In the genomic region with DNA sequence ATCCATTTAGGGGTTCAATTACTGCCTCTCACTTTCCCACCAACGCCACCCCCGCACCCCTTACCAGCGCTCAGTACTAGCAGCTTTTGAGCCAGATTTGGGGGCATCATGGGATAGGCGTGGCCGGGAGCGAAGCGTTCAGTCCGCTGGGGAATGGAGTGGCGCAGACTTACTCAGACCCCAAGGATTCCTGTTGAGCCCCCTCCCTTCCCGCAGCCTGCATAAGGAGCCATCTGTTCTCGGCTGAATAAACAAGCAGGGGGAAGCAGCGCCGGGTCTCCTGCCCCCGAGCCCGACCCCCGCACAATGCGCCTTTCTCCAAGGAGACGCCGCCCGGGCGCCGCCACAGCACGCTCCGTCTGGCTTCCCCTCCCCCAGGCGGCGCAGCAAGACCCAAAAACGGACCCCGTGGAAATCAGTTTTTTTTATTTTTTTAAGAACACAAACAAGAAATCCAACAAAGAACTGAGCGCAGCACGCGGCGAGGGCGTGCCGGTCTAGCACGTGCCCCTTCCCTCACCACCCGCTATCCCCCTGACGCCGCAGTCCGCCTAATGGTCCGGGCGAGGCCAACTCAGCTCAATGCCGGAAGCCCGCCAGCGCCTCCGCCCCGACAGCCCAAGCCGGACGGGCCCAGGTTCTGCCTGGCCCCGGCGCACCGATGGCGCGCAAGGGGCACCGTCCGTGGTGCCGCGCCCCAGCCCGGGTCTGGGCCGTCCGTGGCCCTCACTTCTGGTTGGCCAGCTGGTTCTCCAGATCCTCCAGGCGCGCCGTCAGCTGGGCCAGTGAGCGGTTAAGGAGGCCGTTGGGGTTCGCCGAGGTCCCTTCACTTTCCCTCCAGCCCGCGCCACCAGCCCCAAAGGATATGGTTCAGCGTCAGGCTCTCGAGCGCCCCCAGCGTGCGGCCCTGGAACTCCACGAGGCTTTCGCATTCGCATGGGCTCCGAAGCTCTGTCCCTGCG, we compare ENCODE assay signal across 1 cellular context.
TF ChIP-seq lines count a peak whose summit lies in the region.

No MANE protein-coding gene starts in this region.

TF ChIP-seq in WTC11, 78 proteins besides CTCF, POLR2A, EP300 and RAD21 (continued from another document and continues in another):
- TF ChIP-seq, protein P1, sequence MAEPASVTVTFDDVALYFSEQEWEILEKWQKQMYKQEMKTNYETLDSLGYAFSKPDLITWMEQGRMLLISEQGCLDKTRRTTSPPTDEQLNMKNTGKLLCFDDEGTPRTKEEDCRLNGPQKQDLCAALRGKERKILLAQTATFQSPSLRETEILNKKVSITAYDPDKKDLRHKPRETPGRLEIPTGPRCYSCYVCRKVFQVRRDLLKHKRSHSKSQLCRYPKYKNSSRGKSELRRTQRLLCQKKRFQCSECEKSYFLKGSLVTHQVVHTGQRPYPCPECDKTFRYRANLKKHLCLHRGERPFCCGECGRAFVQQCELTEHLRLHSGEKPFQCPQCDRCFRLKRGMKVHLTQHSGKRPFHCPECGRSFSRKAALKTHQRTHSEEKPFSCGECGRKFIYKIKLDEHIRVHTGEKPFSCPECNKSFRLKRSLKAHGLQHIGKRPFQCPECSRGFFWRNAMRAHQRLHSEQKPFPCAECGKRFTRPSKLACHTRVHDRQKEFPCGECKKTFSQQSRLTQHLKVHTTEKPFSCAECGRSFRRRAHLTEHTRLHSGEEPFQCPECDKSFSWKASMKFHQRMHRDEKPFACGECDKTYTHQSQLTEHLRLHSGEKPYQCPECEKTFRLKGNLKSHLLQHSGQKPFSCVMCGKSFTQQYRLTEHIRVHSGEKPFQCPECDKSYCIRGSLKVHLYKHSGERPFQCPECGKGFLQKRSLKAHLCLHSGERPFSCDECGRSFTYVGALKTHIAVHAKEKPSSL (CRISPR knock-in tag; conservative IDR thresholded peaks at IDR 0.05): no peak
- TF ChIP-seq FOXK1 (CRISPR knock-in tag; IDR thresholded peaks at IDR 0.05): peak; percentile 68
- TF ChIP-seq ETV6 (CRISPR knock-in tag; IDR thresholded peaks at IDR 0.05): peak; percentile 92
- TF ChIP-seq, protein P2, sequence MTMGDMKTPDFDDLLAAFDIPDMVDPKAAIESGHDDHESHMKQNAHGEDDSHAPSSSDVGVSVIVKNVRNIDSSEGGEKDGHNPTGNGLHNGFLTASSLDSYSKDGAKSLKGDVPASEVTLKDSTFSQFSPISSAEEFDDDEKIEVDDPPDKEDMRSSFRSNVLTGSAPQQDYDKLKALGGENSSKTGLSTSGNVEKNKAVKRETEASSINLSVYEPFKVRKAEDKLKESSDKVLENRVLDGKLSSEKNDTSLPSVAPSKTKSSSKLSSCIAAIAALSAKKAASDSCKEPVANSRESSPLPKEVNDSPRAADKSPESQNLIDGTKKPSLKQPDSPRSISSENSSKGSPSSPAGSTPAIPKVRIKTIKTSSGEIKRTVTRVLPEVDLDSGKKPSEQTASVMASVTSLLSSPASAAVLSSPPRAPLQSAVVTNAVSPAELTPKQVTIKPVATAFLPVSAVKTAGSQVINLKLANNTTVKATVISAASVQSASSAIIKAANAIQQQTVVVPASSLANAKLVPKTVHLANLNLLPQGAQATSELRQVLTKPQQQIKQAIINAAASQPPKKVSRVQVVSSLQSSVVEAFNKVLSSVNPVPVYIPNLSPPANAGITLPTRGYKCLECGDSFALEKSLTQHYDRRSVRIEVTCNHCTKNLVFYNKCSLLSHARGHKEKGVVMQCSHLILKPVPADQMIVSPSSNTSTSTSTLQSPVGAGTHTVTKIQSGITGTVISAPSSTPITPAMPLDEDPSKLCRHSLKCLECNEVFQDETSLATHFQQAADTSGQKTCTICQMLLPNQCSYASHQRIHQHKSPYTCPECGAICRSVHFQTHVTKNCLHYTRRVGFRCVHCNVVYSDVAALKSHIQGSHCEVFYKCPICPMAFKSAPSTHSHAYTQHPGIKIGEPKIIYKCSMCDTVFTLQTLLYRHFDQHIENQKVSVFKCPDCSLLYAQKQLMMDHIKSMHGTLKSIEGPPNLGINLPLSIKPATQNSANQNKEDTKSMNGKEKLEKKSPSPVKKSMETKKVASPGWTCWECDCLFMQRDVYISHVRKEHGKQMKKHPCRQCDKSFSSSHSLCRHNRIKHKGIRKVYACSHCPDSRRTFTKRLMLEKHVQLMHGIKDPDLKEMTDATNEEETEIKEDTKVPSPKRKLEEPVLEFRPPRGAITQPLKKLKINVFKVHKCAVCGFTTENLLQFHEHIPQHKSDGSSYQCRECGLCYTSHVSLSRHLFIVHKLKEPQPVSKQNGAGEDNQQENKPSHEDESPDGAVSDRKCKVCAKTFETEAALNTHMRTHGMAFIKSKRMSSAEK (CRISPR knock-in tag; IDR thresholded peaks at IDR 0.05; ENCODE audit: borderline replicate concordance): no peak
- no peak for TF ChIP-seq HMGA2 (CRISPR knock-in tag; IDR thresholded peaks at IDR 0.05)
- TF ChIP-seq, protein P3, sequence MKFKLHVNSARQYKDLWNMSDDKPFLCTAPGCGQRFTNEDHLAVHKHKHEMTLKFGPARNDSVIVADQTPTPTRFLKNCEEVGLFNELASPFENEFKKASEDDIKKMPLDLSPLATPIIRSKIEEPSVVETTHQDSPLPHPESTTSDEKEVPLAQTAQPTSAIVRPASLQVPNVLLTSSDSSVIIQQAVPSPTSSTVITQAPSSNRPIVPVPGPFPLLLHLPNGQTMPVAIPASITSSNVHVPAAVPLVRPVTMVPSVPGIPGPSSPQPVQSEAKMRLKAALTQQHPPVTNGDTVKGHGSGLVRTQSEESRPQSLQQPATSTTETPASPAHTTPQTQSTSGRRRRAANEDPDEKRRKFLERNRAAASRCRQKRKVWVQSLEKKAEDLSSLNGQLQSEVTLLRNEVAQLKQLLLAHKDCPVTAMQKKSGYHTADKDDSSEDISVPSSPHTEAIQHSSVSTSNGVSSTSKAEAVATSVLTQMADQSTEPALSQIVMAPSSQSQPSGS (CRISPR knock-in tag; IDR thresholded peaks at IDR 0.05; ENCODE audit: borderline replicate concordance, low read depth): no peak
- TF ChIP-seq, protein P4, sequence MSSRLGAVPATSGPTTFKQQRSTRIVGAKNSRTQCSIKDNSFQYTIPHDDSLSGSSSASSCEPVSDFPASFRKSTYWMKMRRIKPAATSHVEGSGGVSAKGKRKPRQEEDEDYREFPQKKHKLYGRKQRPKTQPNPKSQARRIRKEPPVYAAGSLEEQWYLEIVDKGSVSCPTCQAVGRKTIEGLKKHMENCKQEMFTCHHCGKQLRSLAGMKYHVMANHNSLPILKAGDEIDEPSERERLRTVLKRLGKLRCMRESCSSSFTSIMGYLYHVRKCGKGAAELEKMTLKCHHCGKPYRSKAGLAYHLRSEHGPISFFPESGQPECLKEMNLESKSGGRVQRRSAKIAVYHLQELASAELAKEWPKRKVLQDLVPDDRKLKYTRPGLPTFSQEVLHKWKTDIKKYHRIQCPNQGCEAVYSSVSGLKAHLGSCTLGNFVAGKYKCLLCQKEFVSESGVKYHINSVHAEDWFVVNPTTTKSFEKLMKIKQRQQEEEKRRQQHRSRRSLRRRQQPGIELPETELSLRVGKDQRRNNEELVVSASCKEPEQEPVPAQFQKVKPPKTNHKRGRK (CRISPR knock-in tag; IDR thresholded peaks at IDR 0.05; ENCODE audit: borderline replicate concordance): no peak
- TF ChIP-seq, protein P5, sequence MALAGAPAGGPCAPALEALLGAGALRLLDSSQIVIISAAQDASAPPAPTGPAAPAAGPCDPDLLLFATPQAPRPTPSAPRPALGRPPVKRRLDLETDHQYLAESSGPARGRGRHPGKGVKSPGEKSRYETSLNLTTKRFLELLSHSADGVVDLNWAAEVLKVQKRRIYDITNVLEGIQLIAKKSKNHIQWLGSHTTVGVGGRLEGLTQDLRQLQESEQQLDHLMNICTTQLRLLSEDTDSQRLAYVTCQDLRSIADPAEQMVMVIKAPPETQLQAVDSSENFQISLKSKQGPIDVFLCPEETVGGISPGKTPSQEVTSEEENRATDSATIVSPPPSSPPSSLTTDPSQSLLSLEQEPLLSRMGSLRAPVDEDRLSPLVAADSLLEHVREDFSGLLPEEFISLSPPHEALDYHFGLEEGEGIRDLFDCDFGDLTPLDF (CRISPR knock-in tag; IDR thresholded peaks at IDR 0.05): peak; percentile 85
- TF ChIP-seq GTF2I (CRISPR knock-in tag; conservative IDR thresholded peaks at IDR 0.05): no peak
- TF ChIP-seq, protein P6, sequence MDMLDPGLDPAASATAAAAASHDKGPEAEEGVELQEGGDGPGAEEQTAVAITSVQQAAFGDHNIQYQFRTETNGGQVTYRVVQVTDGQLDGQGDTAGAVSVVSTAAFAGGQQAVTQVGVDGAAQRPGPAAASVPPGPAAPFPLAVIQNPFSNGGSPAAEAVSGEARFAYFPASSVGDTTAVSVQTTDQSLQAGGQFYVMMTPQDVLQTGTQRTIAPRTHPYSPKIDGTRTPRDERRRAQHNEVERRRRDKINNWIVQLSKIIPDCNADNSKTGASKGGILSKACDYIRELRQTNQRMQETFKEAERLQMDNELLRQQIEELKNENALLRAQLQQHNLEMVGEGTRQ (CRISPR knock-in tag; IDR thresholded peaks at IDR 0.05): peak; percentile 54
- 0 out of 2 replicates have a peak, but pooled peaks have one; percentile 76 for TF ChIP-seq ZNF232 (CRISPR knock-in tag; IDR thresholded peaks at IDR 0.05)
- TF ChIP-seq SP1 (CRISPR knock-in tag; conservative IDR thresholded peaks at IDR 0.05): no peak; the same call in 1 of the 2 replicates
- TF ChIP-seq CREM (CRISPR knock-in tag; IDR thresholded peaks at IDR 0.05): no peak
- peak; percentile 83; the same call in 1 of the 2 replicates for TF ChIP-seq CREB1 (CRISPR knock-in tag; IDR thresholded peaks at IDR 0.05)
- 0 out of 2 replicates have a peak, but pooled peaks have one; percentile 8 for TF ChIP-seq ZNF121 (CRISPR knock-in tag; IDR thresholded peaks at IDR 0.05)
- TF ChIP-seq, protein P7, sequence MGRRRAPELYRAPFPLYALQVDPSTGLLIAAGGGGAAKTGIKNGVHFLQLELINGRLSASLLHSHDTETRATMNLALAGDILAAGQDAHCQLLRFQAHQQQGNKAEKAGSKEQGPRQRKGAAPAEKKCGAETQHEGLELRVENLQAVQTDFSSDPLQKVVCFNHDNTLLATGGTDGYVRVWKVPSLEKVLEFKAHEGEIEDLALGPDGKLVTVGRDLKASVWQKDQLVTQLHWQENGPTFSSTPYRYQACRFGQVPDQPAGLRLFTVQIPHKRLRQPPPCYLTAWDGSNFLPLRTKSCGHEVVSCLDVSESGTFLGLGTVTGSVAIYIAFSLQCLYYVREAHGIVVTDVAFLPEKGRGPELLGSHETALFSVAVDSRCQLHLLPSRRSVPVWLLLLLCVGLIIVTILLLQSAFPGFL (CRISPR knock-in tag; IDR thresholded peaks at IDR 0.05; ENCODE audit: borderline replicate concordance): peak; percentile 89; the same call in 1 of the 2 replicates
- peak; percentile 94; the same call in 1 of the 2 replicates for TF ChIP-seq KAT7 (CRISPR knock-in tag; IDR thresholded peaks at IDR 0.05; ENCODE audit: borderline replicate concordance)
- TF ChIP-seq, protein P8, sequence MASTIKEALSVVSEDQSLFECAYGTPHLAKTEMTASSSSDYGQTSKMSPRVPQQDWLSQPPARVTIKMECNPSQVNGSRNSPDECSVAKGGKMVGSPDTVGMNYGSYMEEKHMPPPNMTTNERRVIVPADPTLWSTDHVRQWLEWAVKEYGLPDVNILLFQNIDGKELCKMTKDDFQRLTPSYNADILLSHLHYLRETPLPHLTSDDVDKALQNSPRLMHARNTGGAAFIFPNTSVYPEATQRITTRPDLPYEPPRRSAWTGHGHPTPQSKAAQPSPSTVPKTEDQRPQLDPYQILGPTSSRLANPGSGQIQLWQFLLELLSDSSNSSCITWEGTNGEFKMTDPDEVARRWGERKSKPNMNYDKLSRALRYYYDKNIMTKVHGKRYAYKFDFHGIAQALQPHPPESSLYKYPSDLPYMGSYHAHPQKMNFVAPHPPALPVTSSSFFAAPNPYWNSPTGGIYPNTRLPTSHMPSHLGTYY (CRISPR knock-in tag; IDR thresholded peaks at IDR 0.05): no peak
- TF ChIP-seq, protein P9, sequence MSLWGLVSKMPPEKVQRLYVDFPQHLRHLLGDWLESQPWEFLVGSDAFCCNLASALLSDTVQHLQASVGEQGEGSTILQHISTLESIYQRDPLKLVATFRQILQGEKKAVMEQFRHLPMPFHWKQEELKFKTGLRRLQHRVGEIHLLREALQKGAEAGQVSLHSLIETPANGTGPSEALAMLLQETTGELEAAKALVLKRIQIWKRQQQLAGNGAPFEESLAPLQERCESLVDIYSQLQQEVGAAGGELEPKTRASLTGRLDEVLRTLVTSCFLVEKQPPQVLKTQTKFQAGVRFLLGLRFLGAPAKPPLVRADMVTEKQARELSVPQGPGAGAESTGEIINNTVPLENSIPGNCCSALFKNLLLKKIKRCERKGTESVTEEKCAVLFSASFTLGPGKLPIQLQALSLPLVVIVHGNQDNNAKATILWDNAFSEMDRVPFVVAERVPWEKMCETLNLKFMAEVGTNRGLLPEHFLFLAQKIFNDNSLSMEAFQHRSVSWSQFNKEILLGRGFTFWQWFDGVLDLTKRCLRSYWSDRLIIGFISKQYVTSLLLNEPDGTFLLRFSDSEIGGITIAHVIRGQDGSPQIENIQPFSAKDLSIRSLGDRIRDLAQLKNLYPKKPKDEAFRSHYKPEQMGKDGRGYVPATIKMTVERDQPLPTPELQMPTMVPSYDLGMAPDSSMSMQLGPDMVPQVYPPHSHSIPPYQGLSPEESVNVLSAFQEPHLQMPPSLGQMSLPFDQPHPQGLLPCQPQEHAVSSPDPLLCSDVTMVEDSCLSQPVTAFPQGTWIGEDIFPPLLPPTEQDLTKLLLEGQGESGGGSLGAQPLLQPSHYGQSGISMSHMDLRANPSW (CRISPR knock-in tag; conservative IDR thresholded peaks at IDR 0.05; ENCODE audit: low read depth): no peak
- TF ChIP-seq RELA (CRISPR knock-in tag; IDR thresholded peaks at IDR 0.05; ENCODE audit: borderline replicate concordance): peak; percentile 92
- TF ChIP-seq, protein P10, sequence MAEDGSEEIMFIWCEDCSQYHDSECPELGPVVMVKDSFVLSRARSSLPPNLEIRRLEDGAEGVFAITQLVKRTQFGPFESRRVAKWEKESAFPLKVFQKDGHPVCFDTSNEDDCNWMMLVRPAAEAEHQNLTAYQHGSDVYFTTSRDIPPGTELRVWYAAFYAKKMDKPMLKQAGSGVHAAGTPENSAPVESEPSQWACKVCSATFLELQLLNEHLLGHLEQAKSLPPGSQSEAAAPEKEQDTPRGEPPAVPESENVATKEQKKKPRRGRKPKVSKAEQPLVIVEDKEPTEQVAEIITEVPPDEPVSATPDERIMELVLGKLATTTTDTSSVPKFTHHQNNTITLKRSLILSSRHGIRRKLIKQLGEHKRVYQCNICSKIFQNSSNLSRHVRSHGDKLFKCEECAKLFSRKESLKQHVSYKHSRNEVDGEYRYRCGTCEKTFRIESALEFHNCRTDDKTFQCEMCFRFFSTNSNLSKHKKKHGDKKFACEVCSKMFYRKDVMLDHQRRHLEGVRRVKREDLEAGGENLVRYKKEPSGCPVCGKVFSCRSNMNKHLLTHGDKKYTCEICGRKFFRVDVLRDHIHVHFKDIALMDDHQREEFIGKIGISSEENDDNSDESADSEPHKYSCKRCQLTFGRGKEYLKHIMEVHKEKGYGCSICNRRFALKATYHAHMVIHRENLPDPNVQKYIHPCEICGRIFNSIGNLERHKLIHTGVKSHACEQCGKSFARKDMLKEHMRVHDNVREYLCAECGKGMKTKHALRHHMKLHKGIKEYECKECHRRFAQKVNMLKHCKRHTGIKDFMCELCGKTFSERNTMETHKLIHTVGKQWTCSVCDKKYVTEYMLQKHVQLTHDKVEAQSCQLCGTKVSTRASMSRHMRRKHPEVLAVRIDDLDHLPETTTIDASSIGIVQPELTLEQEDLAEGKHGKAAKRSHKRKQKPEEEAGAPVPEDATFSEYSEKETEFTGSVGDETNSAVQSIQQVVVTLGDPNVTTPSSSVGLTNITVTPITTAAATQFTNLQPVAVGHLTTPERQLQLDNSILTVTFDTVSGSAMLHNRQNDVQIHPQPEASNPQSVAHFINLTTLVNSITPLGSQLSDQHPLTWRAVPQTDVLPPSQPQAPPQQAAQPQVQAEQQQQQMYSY (CRISPR knock-in tag; IDR thresholded peaks at IDR 0.05): peak; percentile 56; the same call in 1 of the 2 replicates
- TF ChIP-seq ZNF219 (CRISPR knock-in tag; IDR thresholded peaks at IDR 0.05; ENCODE audit: borderline replicate concordance): 0 out of 2 replicates have a peak, but pooled peaks have one; percentile 29
- peak; percentile 75 for TF ChIP-seq TP53 (CRISPR knock-in tag; IDR thresholded peaks at IDR 0.05)
- TF ChIP-seq TCF7 (CRISPR knock-in tag; IDR thresholded peaks at IDR 0.05; ENCODE audit: low read depth): no peak
- no peak for TF ChIP-seq NFATC4 (CRISPR knock-in tag; IDR thresholded peaks at IDR 0.05)
- TF ChIP-seq MXD4 (CRISPR knock-in tag; IDR thresholded peaks at IDR 0.05; ENCODE audit: borderline replicate concordance): no peak
- TF ChIP-seq JAZF1 (CRISPR knock-in tag; IDR thresholded peaks at IDR 0.05): no peak
